In the genomic region with DNA sequence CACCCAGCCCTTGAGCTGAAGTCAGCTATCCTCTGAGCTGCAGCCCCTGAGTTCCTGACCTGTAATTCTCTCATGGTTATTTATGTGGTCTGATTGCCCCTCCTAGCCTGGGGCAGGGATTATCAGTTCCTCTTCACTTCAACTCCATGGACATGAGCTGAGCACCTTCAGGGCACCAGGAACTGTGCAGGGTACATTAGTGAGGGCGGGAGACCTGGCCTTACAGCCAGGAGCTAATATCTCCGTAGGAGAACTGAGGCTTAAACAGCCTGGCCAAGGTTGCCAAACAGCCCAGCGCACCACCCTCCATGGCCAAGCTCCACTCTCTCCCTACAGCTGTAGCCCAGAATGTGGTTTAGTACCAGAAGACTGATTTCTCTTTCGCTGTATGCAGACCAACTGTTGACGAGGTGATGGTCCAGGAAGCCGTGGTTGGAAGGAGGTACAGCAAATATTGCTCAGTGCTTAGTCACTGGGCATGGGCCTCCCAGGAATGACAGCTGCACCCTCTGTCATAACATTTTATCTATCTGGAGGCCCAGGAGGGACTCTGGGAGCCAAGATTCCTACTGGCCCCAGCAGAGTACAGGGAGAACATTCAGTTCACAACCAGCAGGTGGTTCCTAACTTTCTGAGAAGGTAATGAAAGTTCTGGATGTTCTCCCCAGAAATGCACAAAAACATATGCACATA, we compare ENCODE assay signal across 8 cellular contexts.
DNase-seq lines count a peak whose midpoint lies in the region; ATAC-seq and TF ChIP-seq lines count a peak whose summit lies in the region.

No MANE protein-coding gene starts in this region.

- H3K27ac Mint-ChIP-seq in activated CD4-positive, alpha-beta T cell treated with anti-CD3 and anti-CD28 coated beads for 36 hours: no peak overlapping the region
- no peak overlapping the region for H3K27ac Mint-ChIP-seq in activated CD4-positive, alpha-beta T cell treated with anti-CD3 and anti-CD28 coated beads, Interleukin-2, amount 10 ng/mL, durations not matched to agents 7 days and 5 days

- TF ChIP-seq CTCF in smooth muscle cell (IDR thresholded peaks at IDR 0.05; ENCODE audit: borderline replicate concordance, insufficient read depth, poor library complexity, severe bottlenecking): no peak

- peaks cover 21% of the 10 kb centered on the region for H3K27me3 Mint-ChIP-seq in activated CD4-positive, alpha-beta T cell treated with anti-CD3 and anti-CD28 coated beads for 36 hours
- H3K27me3 Mint-ChIP-seq in activated CD4-positive, alpha-beta T cell treated with anti-CD3 and anti-CD28 coated beads, Interleukin-2, amount 10 ng/mL, durations not matched to agents 7 days and 5 days: peaks cover 17% of the 10 kb centered on the region

- H3K36me3 ChIP-seq in smooth muscle cell (ENCODE audit: low read depth): no peaks in the 10 kb centered on the region

- DNase-seq in activated CD4-positive, alpha-beta T cell treated with anti-CD3 and anti-CD28 coated beads for 36 hours: peak; percentile 45
- DNase-seq in activated CD4-positive, alpha-beta T cell treated with anti-CD3 and anti-CD28 coated beads, Interleukin-2, amount 10 ng/mL, durations not matched to agents 7 days and 5 days: no peak
- peak; percentile 67 for DNase-seq in NOMO-1 treated with DMSO at 0.1 percent for 48 hours (lab: John Stamatoyannopoulos, UW; ENCODE audit: unreplicated experiment)
- peak; percentile 97 for DNase-seq in fibroblast of gingiva (ENCODE audit: low read depth)
- DNase-seq in smooth muscle cell (lab: John Stamatoyannopoulos, UW; ENCODE audit: unreplicated experiment): no peak
- no peak for DNase-seq in CD1c-positive myeloid dendritic cell (ENCODE audit: extremely low spot score)

- H3K36me3 Mint-ChIP-seq in activated CD4-positive, alpha-beta T cell treated with anti-CD3 and anti-CD28 coated beads for 36 hours (ENCODE audit: low read depth): no peaks in the 10 kb centered on the region
- no peaks in the 10 kb centered on the region for H3K36me3 Mint-ChIP-seq in activated CD4-positive, alpha-beta T cell treated with anti-CD3 and anti-CD28 coated beads, Interleukin-2, amount 10 ng/mL, durations not matched to agents 7 days and 5 days (ENCODE audit: low read depth)

- no peaks in the 10 kb centered on the region for H3K79me2 ChIP-seq in smooth muscle cell (ENCODE audit: low read depth)

- CTCF ChIA-PET in activated CD4-positive, alpha-beta T cell treated with anti-CD3 and anti-CD28 coated beads for 36 hours (lab: Charles Lee): no interaction called here
- CTCF ChIA-PET in activated CD4-positive, alpha-beta T cell treated with anti-CD3 and anti-CD28 coated beads, Interleukin-2, amount 10 ng/mL, durations not matched to agents 7 days and 5 days (lab: Charles Lee): no interaction called here

- no peaks in the 10 kb centered on the region for H3K27me3 ChIP-seq in smooth muscle cell (ENCODE audit: low read depth)

- no peaks in the 10 kb centered on the region for H3K9me3 ChIP-seq in smooth muscle cell (replicated peaks; ENCODE audit: low read depth)

- peaks cover 8% of the 10 kb centered on the region for H3K4me1 Mint-ChIP-seq in activated CD4-positive, alpha-beta T cell treated with anti-CD3 and anti-CD28 coated beads for 36 hours
- H3K4me1 Mint-ChIP-seq in activated CD4-positive, alpha-beta T cell treated with anti-CD3 and anti-CD28 coated beads, Interleukin-2, amount 10 ng/mL, durations not matched to agents 7 days and 5 days: no peaks in the 10 kb centered on the region

- H3K4me1 ChIP-seq in smooth muscle cell (ENCODE audit: low read depth): no peaks in the 10 kb centered on the region

- H2AFZ ChIP-seq in smooth muscle cell (ENCODE audit: low read depth): no peak overlapping the region

- H3F3A ChIP-seq in smooth muscle cell (ENCODE audit: low read depth): no peaks in the 10 kb centered on the region

- no peak overlapping the region for H3K27ac ChIP-seq in smooth muscle cell (ENCODE audit: low read depth)

- H3K9ac ChIP-seq in smooth muscle cell (ENCODE audit: low read depth): no peak overlapping the region

- no peak overlapping the region for H3K4me3 ChIP-seq in smooth muscle cell

- H3K4me2 ChIP-seq in smooth muscle cell: peak overlapping the region; percentile 18

- H4K20me1 ChIP-seq in smooth muscle cell (ENCODE audit: low read depth): no peaks in the 10 kb centered on the region

- intact Hi-C loops in activated CD4-positive, alpha-beta T cell treated with anti-CD3 and anti-CD28 coated beads for 36 hours (cut with DNase I, micrococcal nuclease): no loop called here

- POLR2A ChIA-PET in activated CD4-positive, alpha-beta T cell treated with anti-CD3 and anti-CD28 coated beads for 36 hours (lab: Charles Lee): no interaction called here
- POLR2A ChIA-PET in activated CD4-positive, alpha-beta T cell treated with anti-CD3 and anti-CD28 coated beads, Interleukin-2, amount 10 ng/mL, durations not matched to agents 7 days and 5 days (lab: Charles Lee): no interaction called here

- no peak overlapping the region for H3K4me3 Mint-ChIP-seq in activated CD4-positive, alpha-beta T cell treated with anti-CD3 and anti-CD28 coated beads for 36 hours
- H3K4me3 Mint-ChIP-seq in activated CD4-positive, alpha-beta T cell treated with anti-CD3 and anti-CD28 coated beads, Interleukin-2, amount 10 ng/mL, durations not matched to agents 7 days and 5 days: no peak overlapping the region

- 64% methylated on average over 6 of the region's 6 CpGs for WGBS in smooth muscle cell (ENCODE audit: low lambda C conversion rate)

- no peaks in the 10 kb centered on the region for H3K9me3 Mint-ChIP-seq in activated CD4-positive, alpha-beta T cell treated with anti-CD3 and anti-CD28 coated beads for 36 hours (ENCODE audit: low read depth)
- H3K9me3 Mint-ChIP-seq in activated CD4-positive, alpha-beta T cell treated with anti-CD3 and anti-CD28 coated beads, Interleukin-2, amount 10 ng/mL, durations not matched to agents 7 days and 5 days: no peaks in the 10 kb centered on the region

- ATAC-seq in activated CD4-positive, alpha-beta T cell treated with anti-CD3 and anti-CD28 coated beads for 36 hours: peak; percentile 88
- ATAC-seq in GM21367 (IDR thresholded peaks at IDR 0.05; ENCODE audit: unreplicated experiment): no peak
- no peak for ATAC-seq in GM18517 (IDR thresholded peaks at IDR 0.05; ENCODE audit: unreplicated experiment)

Comparison
In these comparisons a context has a peak if more than half of its experiments do, and no peak if none do; other contexts are left out.
1. DNase-seq: peak in activated CD4-positive, alpha-beta T cell treated with anti-CD3 and anti-CD28 coated beads for 36 hours (single experiment), NOMO-1 treated with DMSO at 0.1 percent for 48 hours (single experiment) and fibroblast of gingiva (single experiment); none in activated CD4-positive, alpha-beta T cell treated with anti-CD3 and anti-CD28 coated beads, Interleukin-2, amount 10 ng/mL, durations not matched to agents 7 days and 5 days (single experiment), smooth muscle cell (single experiment) and CD1c-positive myeloid dendritic cell (single experiment).